ENCODE assay signal across 1 cellular context in genomic region chr20:32052792-32053362, GRCh38.
TF ChIP-seq lines count a peak whose summit lies in the region.

No MANE protein-coding gene starts in this region.

TF ChIP-seq in IMR-90, 13 proteins besides CTCF, POLR2A, EP300 and RAD21:
- no peak for TF ChIP-seq MAFK (IDR thresholded peaks at IDR 0.05; ENCODE audit: low read depth, low read length)
